20 cellular contexts compared by ENCODE assay signal in the genomic region with DNA sequence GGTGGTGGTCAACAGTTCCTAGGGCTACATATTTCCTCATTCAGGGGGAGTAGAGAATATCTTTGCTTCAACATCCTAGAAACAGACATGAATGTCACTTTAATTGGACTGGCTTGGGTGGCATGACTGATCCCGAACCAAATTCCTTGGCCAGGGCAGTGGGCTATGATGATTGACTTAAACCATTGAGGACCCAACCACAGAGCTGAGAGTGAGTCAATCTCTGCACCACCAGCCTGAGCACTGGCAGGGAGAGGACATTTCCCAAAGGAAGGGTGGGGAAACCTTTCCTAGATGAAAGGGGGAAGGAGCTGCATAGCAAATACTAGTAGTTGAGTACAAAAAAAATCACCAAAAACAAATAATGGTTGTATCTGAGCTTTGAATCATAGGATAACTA. TPM values are rescaled to one million over a fixed set of nuclear protein-coding genes. Genes with fewer than 3 reads are reported as not detected.
DNase-seq lines count a peak whose midpoint lies in the region; ATAC-seq and TF ChIP-seq lines count a peak whose summit lies in the region.
"Had no signal": no experiment of that assay in that cellular context is flagged by ENCODE, and none has a peak within 500 bp of the region (broad histone marks: within the 10 kb centered on the region; RNA-seq: fewer than 3 reads in every experiment).

No MANE protein-coding gene starts in this region.

- H3K4me2 ChIP-seq in trophoblast cell (ENCODE audit: low read length) = no peak overlapping the region

- intact Hi-C loops in left ventricle myocardium superior (cut with micrococcal nuclease) (no loop called here), cardiac septum (cut with DNase I) (no loop called here), thyroid gland (cut with DNase I) (no loop called here)

- no peak overlapping the region for H2AK5ac ChIP-seq in trophoblast cell (ENCODE audit: low read length)

- H3K18ac ChIP-seq in trophoblast cell (ENCODE audit: low read length) = no peak overlapping the region

- H3K4me1 ChIP-seq in trophoblast cell (ENCODE audit: control insufficient read depth in 1 of 2, insufficient read depth in 2 of 2, low read length in 2 of 2) (peaks cover 0 to 3% of the 10 kb centered on the region in 2 experiments), thyroid gland (peaks cover 21 to 31% of the 10 kb centered on the region in 2 donors)
- H3K4me1 ChIP-seq: BE2C had no signal

- no peaks in the 10 kb centered on the region for H3K79me1 ChIP-seq in trophoblast cell (ENCODE audit: low read length)

- H3K4ac ChIP-seq in trophoblast cell (ENCODE audit: low read depth, low read length) = no peak overlapping the region

- H3K27ac ChIP-seq in trophoblast cell (ENCODE audit: low read depth, low read length) (no peak overlapping the region), thyroid gland (peak overlapping the region in 2 of 3 donors; percentile 82 to 86)
- H3K27ac ChIP-seq: HL-60 had no signal

- H3K27me3 ChIP-seq in trophoblast cell (ENCODE audit: insufficient read depth, low read length) (no peaks in the 10 kb centered on the region), thyroid gland (no peaks in the 10 kb centered on the region)
- H3K27me3 ChIP-seq: BE2C had no signal

- TF ChIP-seq POLR2A in thyroid gland (IDR thresholded peaks at IDR 0.05) = no peak

- no peaks in the 10 kb centered on the region for H3K36me3 ChIP-seq in trophoblast cell (ENCODE audit: control insufficient read depth in 1 of 2, insufficient read depth in 2 of 2, low read length in 2 of 2)
- no peaks in the 10 kb centered on the region for H3K36me3 ChIP-seq in thyroid gland
- H3K36me3 ChIP-seq: BE2C had no signal

- WGBS in trophoblast cell (ENCODE audit: extremely low coverage, insufficient coverage, insufficient read length) = no CpG with 5 or more reads among the region's 1 CpG
- 80 to 88% methylated on average over 1 of the region's 1 CpG for WGBS in thyroid gland, 2 donors

- H2BK5ac ChIP-seq in trophoblast cell (ENCODE audit: low read depth, low read length, poor library complexity) = no peak overlapping the region

- H4K8ac ChIP-seq in trophoblast cell (ENCODE audit: low read depth, low read length) = no peak overlapping the region

- no peak overlapping the region for H3K23ac ChIP-seq in trophoblast cell (ENCODE audit: low read length)

- peak overlapping the region; percentile 34 for H3K9ac ChIP-seq in trophoblast cell (ENCODE audit: low read length)

- H2BK120ac ChIP-seq in trophoblast cell (ENCODE audit: insufficient read depth, low read length, poor library complexity) = no peak overlapping the region

- H4K12ac ChIP-seq in trophoblast cell (ENCODE audit: low read depth, low read length) = no peak overlapping the region

- H4K91ac ChIP-seq in trophoblast cell (ENCODE audit: low read depth, low read length) = no peak overlapping the region

- peak; percentile 14 for ATAC-seq in left ventricle myocardium superior

- H3K9me3 ChIP-seq in trophoblast cell (ENCODE audit: insufficient read depth, low read depth, low read length) = no peaks in the 10 kb centered on the region
- no peaks in the 10 kb centered on the region for H3K9me3 ChIP-seq in thyroid gland
- H3K9me3 ChIP-seq: BE2C had no signal

- no peaks in the 10 kb centered on the region for H3K79me2 ChIP-seq in trophoblast cell (ENCODE audit: control insufficient read depth, insufficient read depth, low read length, poor library complexity)

- H2AFZ ChIP-seq in trophoblast cell (ENCODE audit: insufficient read depth, low read length, poor library complexity) = no peak overlapping the region

- no peak overlapping the region for H3K4me3 ChIP-seq in trophoblast cell (ENCODE audit: low read depth, low read length)
- no peak overlapping the region for H3K4me3 ChIP-seq in thyroid gland (replicated peaks in 1 of 3)

- TF ChIP-seq CTCF in thyroid gland (IDR thresholded peaks at IDR 0.05) = no peak

- DNase-seq in left ventricle myocardium superior = no peak
- DNase-seq in cardiac septum (ENCODE audit: low spot score) = no peak
- DNase-seq in astrocyte of the hippocampus (ENCODE audit: low read depth, low spot score) = peak; percentile 47
- DNase-seq in trophoblast cell = no peak
- no peak for DNase-seq in thyroid gland
- DNase-seq in NCI-H446 treated with DMSO at 0.1 percent for 48 hours (lab: John Stamatoyannopoulos, UW) = no peak
- DNase-seq in NCI-H2227 treated with DMSO at 0.1 percent for 48 hours (lab: John Stamatoyannopoulos, UW) = no peak
- DNase-seq: ACHN; BE2C; C1 segment of cervical spinal cord; CD4-positive, CD25-positive, alpha-beta regulatory T cell; CD8-positive, alpha-beta memory T cell; COR-L47; DMS 273 treated with DMSO at 0.1 percent for 48 hours; DMS53; DND-41; EL; HCEC 1CT had no signal

- H3K14ac ChIP-seq in trophoblast cell (ENCODE audit: low read length) = no peak overlapping the region

- no peak overlapping the region for H2BK12ac ChIP-seq in trophoblast cell (ENCODE audit: low read length)

RNA-seq across cellular contexts. Expression of a gene that starts 52.8 kb away (rescaled TPM):
- total RNA-seq in left ventricle myocardium superior (21.3 TPM), cardiac septum (25.1 TPM), thyroid gland (100 to 1,000 TPM in 3 of 4 donors, 10 to 100 TPM in 1; 88.1 to 127 (median 117) TPM)
- polyA plus RNA-seq in trophoblast cell (2013) = 5.6 and 6.3 TPM in 2 replicates
- total RNA-seq: CD4-positive, CD25-positive, alpha-beta regulatory T cell; CD8-positive, alpha-beta memory T cell; G401 had no signal
- polyA plus RNA-seq: CD4-positive, CD25-positive, alpha-beta regulatory T cell; CD8-positive, alpha-beta memory T cell had no signal
